ENCODE assay signal across 18 cellular contexts in the genomic region with DNA sequence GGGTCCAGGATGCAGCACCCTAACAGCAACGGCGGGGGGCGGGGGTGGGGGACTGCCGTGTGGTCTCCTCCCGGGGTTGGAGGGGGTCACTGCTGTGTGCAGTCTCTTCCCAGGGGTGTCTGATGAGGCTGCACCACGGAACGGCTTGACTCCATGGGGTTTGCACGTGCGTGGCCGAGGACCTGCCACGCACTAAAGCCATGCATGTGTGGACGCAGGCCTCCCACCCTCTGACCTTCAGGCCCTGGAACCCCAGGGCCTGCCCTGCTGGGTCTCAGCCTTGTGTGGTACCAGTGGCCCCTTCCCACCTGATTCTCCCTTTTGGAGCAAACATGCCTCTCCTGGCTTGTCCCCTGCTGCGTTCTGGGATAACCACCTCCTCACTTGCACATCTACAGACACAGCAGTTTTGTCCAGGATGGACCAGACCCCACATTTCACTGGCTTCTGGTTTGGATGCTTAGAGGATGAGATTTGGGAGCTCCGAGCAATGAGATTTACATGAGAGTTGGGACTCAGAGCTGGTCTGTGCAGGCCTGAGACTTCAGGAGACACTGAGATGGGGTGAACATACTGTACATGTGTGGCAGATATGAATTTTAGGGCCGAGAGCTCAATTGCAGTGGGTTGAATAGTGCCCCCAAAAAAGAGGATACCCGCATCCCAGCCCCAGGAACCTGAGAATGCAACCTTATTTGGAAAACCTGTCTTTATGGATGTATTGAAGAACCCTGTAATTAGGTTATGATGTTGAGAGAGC.
"Had no signal": no experiment of that assay in that cellular context is flagged by ENCODE, and none has a peak within 500 bp of the region (broad histone marks: within the 10 kb centered on the region; RNA-seq: fewer than 3 reads in every experiment).

No MANE protein-coding gene starts in this region.

- H3K36me3 Mint-ChIP-seq: activated naive CD4-positive, alpha-beta T cell treated with anti-CD3 and anti-CD28 coated beads, Interleukin-2, amount 50 U/mL, for 72 hours had no signal

- ATAC-seq: effector memory CD8-positive, alpha-beta T cell; pancreas; sciatic nerve; T-cell; WTC11 had no signal

- H3K79me2 ChIP-seq: hepatocyte had no signal

- H2AFZ ChIP-seq: hepatocyte had no signal

- H3K4me2 ChIP-seq: hepatocyte, smooth muscle cell had no signal

- H3K4me1 ChIP-seq: adrenal gland, pancreas, testis, upper lobe of left lung had no signal

- DNase-seq: activated CD4-positive, alpha-beta T cell treated with anti-CD3 and anti-CD28 coated beads for 4 hours; activated effector memory CD4-positive, alpha-beta T cell treated with anti-CD3 and anti-CD28 coated beads, Interleukin-2, amount 50 U/mL, for 16 hours; activated T-cell treated with anti-CD3 and anti-CD28 coated beads, Interleukin-2, amount 50 U/mL, for 72 hours; adrenal gland; effector memory CD8-positive, alpha-beta T cell; foreskin fibroblast; left cardiac atrium; stimulated activated CD4-positive, alpha-beta T cell treated with anti-CD3 and anti-CD28 coated beads, Interleukin-4, amount 100 ng/mL, for 1 hour; T-cell; testis had no signal

- H3K27ac Mint-ChIP-seq: T-cell had no signal

- H3K27me3 Mint-ChIP-seq: effector memory CD8-positive, alpha-beta T cell; T-cell had no signal

- H3K27me3 ChIP-seq: adrenal gland, hepatocyte, pancreas, testis, upper lobe of left lung had no signal

- H3K4me3 ChIP-seq: adrenal gland, hepatocyte, lung, pancreas, smooth muscle cell, testis, upper lobe of left lung had no signal

- H3K27ac ChIP-seq: adrenal gland, hepatocyte, pancreas, testis, upper lobe of left lung had no signal

- H3K4me3 Mint-ChIP-seq: activated T-cell treated with anti-CD3 and anti-CD28 coated beads, Interleukin-2, amount 50 U/mL, for 72 hours; effector memory CD8-positive, alpha-beta T cell; T-cell; WTC11 had no signal

- H3K9me3 ChIP-seq: adrenal gland, pancreas, testis, upper lobe of left lung had no signal

- H3K4me1 Mint-ChIP-seq: T-cell, WTC11 had no signal

- H3K9me3 Mint-ChIP-seq: activated naive CD4-positive, alpha-beta T cell treated with anti-CD3 and anti-CD28 coated beads, Interleukin-2, amount 50 U/mL, for 72 hours; activated T-cell treated with anti-CD3 and anti-CD28 coated beads, Interleukin-2, amount 50 U/mL, for 72 hours; effector memory CD8-positive, alpha-beta T cell; T-cell; WTC11 had no signal
